In genomic region chr17:81056352-81056751, GRCh38 we compare ENCODE assay signal across 11 cellular contexts.
"Had no signal": no experiment of that assay in that cellular context is flagged by ENCODE, and none has a peak within 500 bp of the region (broad histone marks: within the 10 kb centered on the region; RNA-seq: fewer than 3 reads in every experiment).

No MANE protein-coding gene starts in this region.

- H3K4me1 ChIP-seq: ascending aorta had no signal

- H3K4me3 ChIP-seq: ascending aorta, lung, mucosa of descending colon, psoas muscle, right lobe of liver, spleen had no signal

- DNase-seq: activated CD4-positive, alpha-beta memory T cell treated with anti-CD3 and anti-CD28 coated beads, Interleukin-2, amount 10 ng/mL, durations not matched to agents 7 days and 5 days; activated naive CD4-positive, alpha-beta T cell; natural killer cell; psoas muscle; right lobe of liver; spleen; stimulated activated CD4-positive, alpha-beta T cell treated with anti-CD3 and anti-CD28 coated beads, Interleukin-1b, Interleukin-23, amount 100 ng/mL, for 48 hours; stimulated activated naive CD4-positive, alpha-beta T cell had no signal

- H3K27ac ChIP-seq: ascending aorta, right lobe of liver had no signal

- H3K9me3 ChIP-seq: ascending aorta, mucosa of descending colon, psoas muscle, right lobe of liver, spleen had no signal

- ATAC-seq: natural killer cell, right lobe of liver had no signal

- H3K27me3 ChIP-seq: ascending aorta, right lobe of liver, spleen had no signal
